10 cellular contexts compared by ENCODE assay signal in genomic region chr5:76356887-76357286, GRCh38.
"Had no signal": no experiment of that assay in that cellular context is flagged by ENCODE, and none has a peak within 500 bp of the region (broad histone marks: within the 10 kb centered on the region; RNA-seq: fewer than 3 reads in every experiment).

No MANE protein-coding gene starts in this region.

- H3K4me1 ChIP-seq: HAP-1 had no signal

- H3K27ac Mint-ChIP-seq: GM23338, HFFc6, IgD-negative memory B cell had no signal

- DNase-seq: HFFc6, KG1 had no signal

- FAIRE-seq: H1, H54, HepG2, HTR-8/SVneo had no signal

- H3K36me3 ChIP-seq: HAP-1 had no signal

- H3K9me3 ChIP-seq: HAP-1 had no signal

- H3K36me3 Mint-ChIP-seq: IgD-negative memory B cell had no signal

- ATAC-seq: GM23338, HCT116, HepG2 had no signal

- H3K9me3 Mint-ChIP-seq: GM23338, HFFc6, IgD-negative memory B cell had no signal

- H3K4me2 ChIP-seq: GM23338 had no signal

- H3K4me3 ChIP-seq: GM23338, HAP-1 had no signal

- H3K4me3 Mint-ChIP-seq: GM23338, HFFc6 had no signal

- H2AFZ ChIP-seq: GM23338 had no signal
